Comparison of ENCODE assay signal across 9 cellular contexts in genomic region chr12:130715150-130715995, GRCh38. TPM values are rescaled to one million over a fixed set of nuclear protein-coding genes. Genes with fewer than 3 reads are reported as not detected.
A peak's percentile ranks its signal among the peaks of the same experiment; 100 is the strongest.
DNase-seq lines count a peak whose midpoint lies in the region; FAIRE-seq and TF ChIP-seq lines count a peak whose summit lies in the region.
"Had no signal": no experiment of that assay in that cellular context is flagged by ENCODE, and none has a peak within 500 bp of the region (broad histone marks: within the 10 kb centered on the region; RNA-seq: fewer than 3 reads in every experiment).

No MANE protein-coding gene starts in this region.

- H2BK120ac ChIP-seq in mesenchymal stem cell (ENCODE audit: low read depth, low read length): no peak overlapping the region

- peaks cover 7% of the 10 kb centered on the region for H3K4me1 ChIP-seq in mesenchymal stem cell (ENCODE audit: control insufficient read depth, insufficient read depth, low read depth, low read length)
- H3K4me1 ChIP-seq in thymus (ENCODE audit: control insufficient read depth, insufficient read depth, low read length): no peaks in the 10 kb centered on the region

- peak overlapping the region; percentile 29 for H3K4me2 ChIP-seq in mesenchymal stem cell (ENCODE audit: low read length, poor library complexity, severe bottlenecking)

- H2BK12ac ChIP-seq in mesenchymal stem cell (ENCODE audit: low read length in 2 of 2): no peak overlapping the region

- no peak overlapping the region for H2BK5ac ChIP-seq in mesenchymal stem cell (ENCODE audit: low read depth, low read length, poor library complexity, severe bottlenecking)

- H3K4me3 ChIP-seq in mesenchymal stem cell (ENCODE audit: insufficient read depth in 1 of 2, low read depth in 1 of 2, low read length in 2 of 2) (no peak overlapping the region), thymus (ENCODE audit: low read length) (peak overlapping the region; percentile 11)

- H3K4ac ChIP-seq in mesenchymal stem cell (ENCODE audit: low read depth in 1 of 2, low read length in 2 of 2): no peak overlapping the region

- no peak for TF ChIP-seq CTCF in brain (conservative IDR thresholded peaks at IDR 0.05)
- no peak for TF ChIP-seq CTCF in D721Med (IDR thresholded peaks at IDR 0.05; ENCODE audit: insufficient read depth, missing control alignments)

- no peak overlapping the region for H3K9ac ChIP-seq in mesenchymal stem cell (ENCODE audit: low read length)

- H3K9me3 ChIP-seq in mesenchymal stem cell (ENCODE audit: control insufficient read depth, low read length): peaks cover 6% of the 10 kb centered on the region
- H3K9me3 ChIP-seq in thymus (ENCODE audit: control insufficient read depth): no peaks in the 10 kb centered on the region

- H3K36me3 Mint-ChIP-seq in brain: no peaks in the 10 kb centered on the region

- no peak overlapping the region for H3K27ac ChIP-seq in mesenchymal stem cell (ENCODE audit: low read length, poor library complexity, severe bottlenecking)
- H3K27ac ChIP-seq in thymus (ENCODE audit: low read depth): no peak overlapping the region

- no peaks in the 10 kb centered on the region for H3K79me1 ChIP-seq in mesenchymal stem cell (replicated peaks; ENCODE audit: low read length, poor library complexity, severe bottlenecking)

- H4K91ac ChIP-seq in mesenchymal stem cell (ENCODE audit: low read length): no peak overlapping the region

- H3K4me1 Mint-ChIP-seq in brain: peaks cover 53% of the 10 kb centered on the region

- H3K23ac ChIP-seq in mesenchymal stem cell (ENCODE audit: low read length in 2 of 2): no peak overlapping the region

- no peak overlapping the region for H2AFZ ChIP-seq in mesenchymal stem cell (ENCODE audit: low read depth, low read length)

- no peak overlapping the region for H2AK5ac ChIP-seq in mesenchymal stem cell (ENCODE audit: low read length, severe bottlenecking)

- peak overlapping the region; percentile 81 to 97 (median 85) for H3K4me3 Mint-ChIP-seq in brain

- H3K36me3 ChIP-seq in mesenchymal stem cell (ENCODE audit: control insufficient read depth in 1 of 2, insufficient read depth in 2 of 2, low read depth in 1 of 2, low read length in 2 of 2): no peaks in the 10 kb centered on the region
- H3K36me3 ChIP-seq in thymus (ENCODE audit: control insufficient read depth, insufficient read depth): no peaks in the 10 kb centered on the region

- H3K27me3 Mint-ChIP-seq in brain: no peaks in the 10 kb centered on the region

- H2BK15ac ChIP-seq in mesenchymal stem cell (ENCODE audit: low read depth, poor library complexity, severe bottlenecking): no peak overlapping the region

- peak overlapping the region; percentile 23 to 96 (median 83) for H3K27ac Mint-ChIP-seq in brain

- H3K18ac ChIP-seq in mesenchymal stem cell (ENCODE audit: low read depth in 1 of 2, low read length in 2 of 2): no peak overlapping the region

- 1% methylated on average over 42 of the region's 42 CpGs for WGBS in mesenchymal stem cell
- 4% methylated on average over 42 of the region's 42 CpGs for WGBS in thymus

- no peak overlapping the region for H3K14ac ChIP-seq in mesenchymal stem cell (ENCODE audit: low read length in 2 of 2)

- DNase-seq in NCI-H748 (lab: John Stamatoyannopoulos, UW; ENCODE audit: unreplicated experiment): peak; percentile 66
- no peak for DNase-seq in NCI-H748 treated with DMSO at 0.1 percent for 48 hours (lab: John Stamatoyannopoulos, UW)
- no peak for DNase-seq in mesenchymal stem cell
- no peak for DNase-seq in GM03348 (ENCODE audit: low spot score)
- DNase-seq in SKM-1 treated with dmso at 0.1 percent for 144 hours (lab: John Stamatoyannopoulos, UW; ENCODE audit: unreplicated experiment): no peak
- no peak for DNase-seq in D721Med (ENCODE audit: insufficient read length, low spot score)
- DNase-seq: small intestine had no signal

- H3K27me3 ChIP-seq in mesenchymal stem cell (ENCODE audit: control insufficient read depth in 1 of 2, insufficient read depth in 1 of 2, low read length in 2 of 2) (peaks cover 41 to 64% of the 10 kb centered on the region in 2 experiments), thymus (ENCODE audit: control insufficient read depth, insufficient read depth) (peaks cover 37% of the 10 kb centered on the region)

- peaks cover 0 to 67% (median 7%) of the 10 kb centered on the region in 5 experiments for H3K9me3 Mint-ChIP-seq in brain

- no peak for FAIRE-seq in D721Med (lab: Jason Lieb, UNC)
- FAIRE-seq: small intestine had no signal

- H4K8ac ChIP-seq in mesenchymal stem cell (ENCODE audit: low read length): no peak overlapping the region

RNA-seq across cellular contexts. Expression of gene RIMBP2, which starts 0.7 kb away (rescaled TPM):
- polyA plus RNA-seq in brain (ENCODE audit: insufficient read depth, low read depth, low replicate concordance): 15.0 TPM
- polyA plus RNA-seq in mesenchymal stem cell (2013, experiment 1 of 2): 0.06 TPM
- polyA plus RNA-seq in mesenchymal stem cell (2013, experiment 2 of 2): 0.04 TPM
- polyA plus RNA-seq in thymus: 0.78 TPM
